29 cellular contexts compared by ENCODE assay signal in genomic region chr9:89187950-89188349, GRCh38.
"Had no signal": no experiment of that assay in that cellular context is flagged by ENCODE, and none has a peak within 500 bp of the region (broad histone marks: within the 10 kb centered on the region; RNA-seq: fewer than 3 reads in every experiment).

No MANE protein-coding gene starts in this region.

- H3K4me1 ChIP-seq: stomach, suprapubic skin, testis, thyroid gland, tibial artery, tibial nerve, transverse colon, upper lobe of left lung, upper lobe of right lung, uterus, vagina had no signal

- FAIRE-seq: urothelium cell line had no signal

- H3K4me3 Mint-ChIP-seq: stimulated activated effector memory CD8-positive, alpha-beta T cell treated with anti-CD3 and anti-CD28 coated beads, Interleukin-12 subunit alpha, Interleukin-12 subunit beta, amount 100 ng/mL, for 72 hours; stimulated activated memory B cell treated with anti-CD40 and anti-IgM and Interleukin-4, amounts not matched to agents 10 μg/mL and 1 μg/mL and 100 μg/mL, for 72 hours; stimulated activated naive B cell treated with anti-CD40 and anti-IgM and Interleukin-4, amounts not matched to agents 10 μg/mL and 1 μg/mL and 100 μg/mL, for 72 hours; stimulated activated naive CD8-positive, alpha-beta T cell treated with anti-CD3 and anti-CD28 coated beads, Interleukin-15, amount 100 ng/mL, for 72 hours; stimulated activated naive CD8-positive, alpha-beta T cell treated with anti-CD3 and anti-CD28 coated beads, Interleukin-15, Interleukin-2, amounts not matched to agents 100 ng/mL and 50 ng/mL, for 24 hours; type B pancreatic cell had no signal

- H3K4me3 ChIP-seq: stomach, suprapubic skin, testis, thoracic aorta, thyroid gland, tibial artery, tibial nerve, transverse colon, upper lobe of left lung, upper lobe of right lung, uterus, vagina had no signal

- H3K9me3 ChIP-seq: testis, thyroid gland, upper lobe of left lung, upper lobe of right lung, uterus, vagina had no signal

- H3K27me3 ChIP-seq: stomach, testis, thyroid gland, tibial nerve, transverse colon, upper lobe of left lung, upper lobe of right lung, uterus, vagina had no signal

- H3K36me3 Mint-ChIP-seq: stimulated activated effector memory CD8-positive, alpha-beta T cell treated with anti-CD3 and anti-CD28 coated beads, Interleukin-12 subunit alpha, Interleukin-12 subunit beta, amount 100 ng/mL, for 72 hours; type B pancreatic cell had no signal

- H3K9me3 Mint-ChIP-seq: type B pancreatic cell had no signal

- ATAC-seq: stimulated activated effector memory CD8-positive, alpha-beta T cell treated with anti-CD3 and anti-CD28 coated beads, Interleukin-12 subunit alpha, Interleukin-12 subunit beta, amount 100 ng/mL, for 72 hours; stimulated activated memory B cell treated with anti-CD40 and anti-IgM and Interleukin-4, amounts not matched to agents 10 μg/mL and 1 μg/mL and 100 μg/mL, for 72 hours; stimulated activated naive B cell treated with anti-CD40 and anti-IgM and Interleukin-4, amounts not matched to agents 10 μg/mL and 1 μg/mL and 100 μg/mL, for 72 hours; stimulated activated naive CD8-positive, alpha-beta T cell treated with anti-CD3 and anti-CD28 coated beads, Interleukin-15, amount 100 ng/mL, for 72 hours; stimulated activated naive CD8-positive, alpha-beta T cell treated with anti-CD3 and anti-CD28 coated beads, Interleukin-15, Interleukin-2, amounts not matched to agents 100 U/mL and 50 U/mL, for 24 hours; upper lobe of right lung had no signal

- H3K27ac ChIP-seq: stomach, suprapubic skin, testis, thoracic aorta, thyroid gland, tibial artery, tibial nerve, transverse colon, upper lobe of left lung, upper lobe of right lung, uterus, vagina had no signal

- H3K4me1 Mint-ChIP-seq: stimulated activated effector memory CD8-positive, alpha-beta T cell treated with anti-CD3 and anti-CD28 coated beads, Interleukin-12 subunit alpha, Interleukin-12 subunit beta, amount 100 ng/mL, for 72 hours; stimulated activated memory B cell treated with anti-CD40 and anti-IgM and Interleukin-4, amounts not matched to agents 10 μg/mL and 1 μg/mL and 100 μg/mL, for 72 hours; stimulated activated naive B cell treated with anti-CD40 and anti-IgM and Interleukin-4, amounts not matched to agents 10 μg/mL and 1 μg/mL and 100 μg/mL, for 72 hours; stimulated activated naive CD8-positive, alpha-beta T cell treated with anti-CD3 and anti-CD28 coated beads, Interleukin-15, amount 100 ng/mL, for 72 hours had no signal

- H3K27ac Mint-ChIP-seq: stimulated activated effector memory CD8-positive, alpha-beta T cell treated with anti-CD3 and anti-CD28 coated beads, Interleukin-12 subunit alpha, Interleukin-12 subunit beta, amount 100 ng/mL, for 72 hours; stimulated activated memory B cell treated with anti-CD40 and anti-IgM and Interleukin-4, amounts not matched to agents 10 μg/mL and 1 μg/mL and 100 μg/mL, for 72 hours; stimulated activated naive B cell treated with anti-CD40 and anti-IgM and Interleukin-4, amounts not matched to agents 10 μg/mL and 1 μg/mL and 100 μg/mL, for 72 hours; stimulated activated naive CD8-positive, alpha-beta T cell treated with anti-CD3 and anti-CD28 coated beads, Interleukin-15, amount 100 ng/mL, for 72 hours; stimulated activated naive CD8-positive, alpha-beta T cell treated with anti-CD3 and anti-CD28 coated beads, Interleukin-15, Interleukin-2, amounts not matched to agents 100 ng/mL and 50 ng/mL, for 24 hours; type B pancreatic cell had no signal

- DNase-seq: stimulated activated CD4-positive, alpha-beta T cell treated with anti-CD3 and anti-CD28 coated beads, Interleukin-2, amount 100 ng/mL, for 48 hours; stimulated activated CD4-positive, alpha-beta T cell treated with anti-CD3 and anti-CD28 coated beads, Interleukin-4, amount 100 ng/mL, for 1 hour; stimulated activated CD4-positive, alpha-beta T cell treated with anti-CD3 and anti-CD28 coated beads, Interleukin-4, amount 100 ng/mL, for 24 hours; stimulated activated CD4-positive, alpha-beta T cell treated with anti-CD3 and anti-CD28 coated beads, Interleukin-4, amount 100 ng/mL, for 4 hours; stimulated activated CD8-positive, alpha-beta memory T cell treated with anti-CD3 and anti-CD28 coated beads, Interleukin-4, amount 100 ng/mL, for 48 hours; stimulated activated naive B cell treated with anti-CD40 and anti-IgM and Interleukin-4, amounts not matched to agents 10 μg/mL and 1 μg/mL and 100 μg/mL, for 72 hours; stimulated activated naive CD4-positive, alpha-beta T cell; stimulated activated naive CD4-positive, alpha-beta T cell treated with Interleukin-2 at 50 U/mL for 16 hours; stimulated activated naive CD8-positive, alpha-beta T cell treated with anti-CD3 and anti-CD28 coated beads, Interleukin-15, amount 100 ng/mL, for 72 hours; stimulated activated naive CD8-positive, alpha-beta T cell treated with anti-CD3 and anti-CD28 coated beads, Interleukin-15, Interleukin-2, amounts not matched to agents 100 U/mL and 50 U/mL, for 24 hours; stomach; substantia nigra; testis; thyroid gland; tibial artery; transverse colon; trophoblast cell; upper lobe of left lung; upper lobe of right lung; uterus had no signal

- H3K36me3 ChIP-seq: stomach, suprapubic skin, thoracic aorta, thyroid gland, tibial artery, tibial nerve, transverse colon, upper lobe of left lung, upper lobe of right lung, uterus, vagina had no signal
